Comparison of ENCODE assay signal across 13 cellular contexts in genomic region chr7:73769481-73770001, GRCh38. TPM values are rescaled to one million over a fixed set of nuclear protein-coding genes. Genes with fewer than 3 reads are reported as not detected.
DNase-seq lines count a peak whose midpoint lies in the region; ATAC-seq, FAIRE-seq and TF ChIP-seq lines count a peak whose summit lies in the region.
"Had no signal": no experiment of that assay in that cellular context is flagged by ENCODE, and none has a peak within 500 bp of the region (broad histone marks: within the 10 kb centered on the region; RNA-seq: fewer than 3 reads in every experiment).

No MANE protein-coding gene starts in this region.

- peaks cover 33% of the 10 kb centered on the region for H3K4me1 ChIP-seq in HepG2 (ENCODE audit: insufficient read depth, low read length)

- H3K27me3 Mint-ChIP-seq in stimulated activated memory B cell treated with anti-CD40 and anti-IgM and Interleukin-4, amounts not matched to agents 10 μg/mL and 1 μg/mL and 100 μg/mL, for 72 hours = peaks cover 76% of the 10 kb centered on the region
- H3K27me3 Mint-ChIP-seq in activated T-helper 2 cell treated with anti-CD3 and anti-CD28 coated beads, Interferon-gamma antibody, Interleukin-2, Interleukin-4, amounts not matched to agents 10 μg/mL and 5 μg/mL and 100 μg/mL, durations not matched to agents 14 hours and 24 hours and 36 hours (ENCODE audit: low read depth) = peaks cover 27% of the 10 kb centered on the region

- peaks cover 0 to 2% of the 10 kb centered on the region in 2 experiments; a peak in 2 of 5 replicates for H3K27me3 ChIP-seq in HepG2 (ENCODE audit: control insufficient read depth in 1 of 2, insufficient read depth in 2 of 2, low read length in 2 of 2)

- no peak overlapping the region for H3K27ac ChIP-seq in HepG2 (ENCODE audit: extremely low read length, insufficient read depth, low read length)
- H3K27ac ChIP-seq: epithelial cell of prostate had no signal

- TF ChIP-seq EP300 in HepG2 (IDR thresholded peaks at IDR 0.05; ENCODE audit: low read depth in 2 of 2, low read length in 2 of 2) (no peak), HepG2 (CRISPR knock-in tag; IDR thresholded peaks at IDR 0.05; ENCODE audit: borderline replicate concordance) (no peak)

- no peaks in the 10 kb centered on the region for H3K36me3 Mint-ChIP-seq in stimulated activated memory B cell treated with anti-CD40 and anti-IgM and Interleukin-4, amounts not matched to agents 10 μg/mL and 1 μg/mL and 100 μg/mL, for 72 hours
- no peaks in the 10 kb centered on the region for H3K36me3 Mint-ChIP-seq in activated T-helper 2 cell treated with anti-CD3 and anti-CD28 coated beads, Interferon-gamma antibody, Interleukin-2, Interleukin-4, amounts not matched to agents 10 μg/mL and 5 μg/mL and 100 μg/mL, durations not matched to agents 14 hours and 24 hours and 36 hours (ENCODE audit: low read depth)

- no peak for ATAC-seq in HepG2
- no peak for ATAC-seq in stimulated activated memory B cell treated with anti-CD40 and anti-IgM and Interleukin-4, amounts not matched to agents 10 μg/mL and 1 μg/mL and 100 μg/mL, for 72 hours
- no peak for ATAC-seq in HG03460 (IDR thresholded peaks at IDR 0.05; ENCODE audit: unreplicated experiment)

- H3K4me2 ChIP-seq in HepG2 (ENCODE audit: low read depth, low read length) = peak overlapping the region; percentile 70; the same call in 1 of the 2 replicates

- TF ChIP-seq CTCF in HepG2 (CRISPR knock-in tag; IDR thresholded peaks at IDR 0.05) = no peak

- 85% methylated on average over 12 of the region's 49 CpGs for WGBS in HepG2 (ENCODE audit: low lambda C conversion rate)

- H2AFZ ChIP-seq in HepG2 (ENCODE audit: low read length) = no peak overlapping the region

- H3K9me3 ChIP-seq in HepG2 (ENCODE audit: low read length) = no peaks in the 10 kb centered on the region

- H3K79me2 ChIP-seq in HepG2 (ENCODE audit: insufficient read depth, low read length) = no peaks in the 10 kb centered on the region

- no peak for FAIRE-seq in HepG2 (lab: Jason Lieb, UNC)
- FAIRE-seq: A204.1, TTC549 had no signal

- TF ChIP-seq RAD21 in HepG2 (CRISPR knock-in tag; IDR thresholded peaks at IDR 0.05) = no peak

- peak in 2 of 3 experiments; percentile 61 to 92 for DNase-seq in NCI-H1417 (lab: John Stamatoyannopoulos, UW)
- DNase-seq in NCI-H1417 treated with DMSO at 0.1 percent for 48 hours (lab: John Stamatoyannopoulos, UW) = no peak
- peak; percentile 7 for DNase-seq in astrocyte of the hippocampus (ENCODE audit: low read depth, low spot score)
- no peak for DNase-seq in HepG2 (ENCODE audit: low spot score)
- DNase-seq in NK-92 (lab: John Stamatoyannopoulos, UW; ENCODE audit: unreplicated experiment) = no peak
- DNase-seq in activated T-helper 2 cell treated with anti-CD3 and anti-CD28 coated beads, Interferon-gamma antibody, Interleukin-2, Interleukin-4, amounts not matched to agents 10 μg/mL and 5 μg/mL and 100 μg/mL, durations not matched to agents 14 hours and 24 hours and 36 hours (ENCODE audit: low spot score) = no peak
- DNase-seq: stimulated activated CD4-positive, alpha-beta T cell treated with anti-CD3 and anti-CD28 coated beads, Interleukin-2, amount 100 ng/mL, for 48 hours had no signal

- POLR2A ChIA-PET in HepG2 (lab: Yijun Ruan, JAX) = interaction anchor here (1.1 kb wide), 1 partner anchor 73 kb away, joined by 3 read pairs; the partner anchor contains the start of gene METTL27

- in situ Hi-C loops in HepG2 (cut with HindIII; ENCODE audit: extremely low pct_ligation_motif_present, low pct_unique_long_range_greater_than_20kb) = no loop called here

- TF ChIP-seq POLR2A in HepG2 (IDR thresholded peaks at IDR 0.05; ENCODE audit: insufficient read depth in 1 of 2, low read depth in 2 of 2, low read length in 2 of 2) = no peak

- peak overlapping the region; percentile 68 for H3K4me3 Mint-ChIP-seq in stimulated activated memory B cell treated with anti-CD40 and anti-IgM and Interleukin-4, amounts not matched to agents 10 μg/mL and 1 μg/mL and 100 μg/mL, for 72 hours
- no peak overlapping the region for H3K4me3 Mint-ChIP-seq in activated T-helper 2 cell treated with anti-CD3 and anti-CD28 coated beads, Interferon-gamma antibody, Interleukin-2, Interleukin-4, amounts not matched to agents 10 μg/mL and 5 μg/mL and 100 μg/mL, durations not matched to agents 14 hours and 24 hours and 36 hours (ENCODE audit: low read depth)

- peak overlapping the region; percentile 15; the same call in 1 of the 2 replicates for H3K9ac ChIP-seq in HepG2 (ENCODE audit: insufficient read depth, low read depth, low read length)

- CTCF ChIA-PET in HepG2 (lab: Yijun Ruan, JAX; ENCODE audit: low intra/inter-chr PET ratio, low total read pairs) = no interaction called here

- no peaks in the 10 kb centered on the region for H4K20me1 ChIP-seq in HepG2 (ENCODE audit: insufficient read depth, low read length)

- H3K36me3 ChIP-seq in HepG2 (replicated peaks in 1 of 2; ENCODE audit: control insufficient read depth in 1 of 2, insufficient read depth in 2 of 2, low read length in 2 of 2) = no peaks in the 10 kb centered on the region

- no peak overlapping the region for H3K27ac Mint-ChIP-seq in stimulated activated memory B cell treated with anti-CD40 and anti-IgM and Interleukin-4, amounts not matched to agents 10 μg/mL and 1 μg/mL and 100 μg/mL, for 72 hours
- no peak overlapping the region for H3K27ac Mint-ChIP-seq in activated T-helper 2 cell treated with anti-CD3 and anti-CD28 coated beads, Interferon-gamma antibody, Interleukin-2, Interleukin-4, amounts not matched to agents 10 μg/mL and 5 μg/mL and 100 μg/mL, durations not matched to agents 14 hours and 24 hours and 36 hours

- no TSS peak for BruUV-seq in HepG2 (replicated peaks; lab: Mats Ljungman, UMichigan)

- H3K9me3 Mint-ChIP-seq in stimulated activated memory B cell treated with anti-CD40 and anti-IgM and Interleukin-4, amounts not matched to agents 10 μg/mL and 1 μg/mL and 100 μg/mL, for 72 hours = peaks cover 4% of the 10 kb centered on the region
- H3K9me3 Mint-ChIP-seq in activated T-helper 2 cell treated with anti-CD3 and anti-CD28 coated beads, Interferon-gamma antibody, Interleukin-2, Interleukin-4, amounts not matched to agents 10 μg/mL and 5 μg/mL and 100 μg/mL, durations not matched to agents 14 hours and 24 hours and 36 hours = no peaks in the 10 kb centered on the region

- intact Hi-C loops in HepG2 (cut with micrococcal nuclease; ENCODE audit: unreplicated experiment) = no loop called here
- intact Hi-C loops in activated T-helper 2 cell treated with anti-CD3 and anti-CD28 coated beads, Interferon-gamma antibody, Interleukin-2, Interleukin-4, amounts not matched to agents 10 μg/mL and 5 μg/mL and 100 μg/mL, durations not matched to agents 14 hours and 24 hours and 36 hours (cut with micrococcal nuclease) = no loop called here

- peak overlapping the region in 2 of 3 experiments; percentile 28 to 64; a peak in 2 of 6 replicates for H3K4me3 ChIP-seq in HepG2 (replicated peaks in 1 of 3; ENCODE audit: insufficient read depth in 1 of 3, low read depth in 2 of 3, low read length in 3 of 3)

- peaks cover 22% of the 10 kb centered on the region for H3K4me1 Mint-ChIP-seq in stimulated activated memory B cell treated with anti-CD40 and anti-IgM and Interleukin-4, amounts not matched to agents 10 μg/mL and 1 μg/mL and 100 μg/mL, for 72 hours
- H3K4me1 Mint-ChIP-seq in activated T-helper 2 cell treated with anti-CD3 and anti-CD28 coated beads, Interferon-gamma antibody, Interleukin-2, Interleukin-4, amounts not matched to agents 10 μg/mL and 5 μg/mL and 100 μg/mL, durations not matched to agents 14 hours and 24 hours and 36 hours (ENCODE audit: low read depth) = no peaks in the 10 kb centered on the region

RNA-seq across cellular contexts. Expression of gene CLDN3, which starts 0.5 kb away (rescaled TPM):
- total RNA-seq in HepG2 (2016; rRNA removed; fragmentation: Illumina TruSeq; extraction: Trizol) = 0.31 TPM in 1 of 2 replicates, not detected in the other
- total RNA-seq in HepG2 (2016; cell fraction: cytosol; rRNA removed; fragmentation: Illumina TruSeq; extraction: Trizol; ENCODE audit: low read depth) = 0.40 TPM in 1 of 2 replicates, not detected in the other
- 0.32 TPM in 1 of 2 replicates, not detected in the other for total RNA-seq in HepG2 (2016; cell fraction: insoluble cytoplasmic fraction; rRNA removed; fragmentation: Illumina TruSeq; extraction: Trizol)
- total RNA-seq in HepG2 (2016; cell fraction: membrane; rRNA removed; fragmentation: Illumina TruSeq; extraction: Trizol) = 0.19 TPM in 1 of 2 replicates, not detected in the other
- 0.40 and 0.50 TPM in 2 replicates for total RNA-seq in HepG2 (2016; cell fraction: nucleus; rRNA removed; fragmentation: Illumina TruSeq; extraction: Trizol)
- 0.51 and 0.59 TPM in 2 replicates for polyA plus RNA-seq in HepG2 (2011; rRNA removed)
- polyA plus RNA-seq in HepG2 (2011; cell fraction: cytosol; rRNA removed) = 0.59 and 1.2 TPM in 2 replicates
- polyA plus RNA-seq in HepG2 (2011; cell fraction: nucleus; rRNA removed) = 0.71 and 1.2 TPM in 2 replicates
- 1.0 and 1.2 TPM in 2 replicates for polyA plus RNA-seq in HepG2 (2012)
- 0.24 and 0.34 TPM in 2 replicates for polyA plus RNA-seq in HepG2 (2016; cell fraction: cytosol; fragmentation: Illumina TruSeq; extraction: Trizol; ENCODE audit: low read depth)
- 0.24 and 0.32 TPM in 2 replicates for polyA plus RNA-seq in HepG2 (2016; cell fraction: insoluble cytoplasmic fraction; fragmentation: Illumina TruSeq; extraction: Trizol; ENCODE audit: low read depth)
- 0.38 and 0.39 TPM in 2 replicates for polyA plus RNA-seq in HepG2 (2016; cell fraction: membrane; fragmentation: Illumina TruSeq; extraction: Trizol; ENCODE audit: low read depth)
- 0.49 and 1.4 TPM in 2 replicates for polyA plus RNA-seq in HepG2 (2016; cell fraction: nucleus; fragmentation: Illumina TruSeq; extraction: Trizol; ENCODE audit: insufficient read depth, low read depth)
- 0.26 and 0.98 TPM in 2 replicates for polyA minus RNA-seq in HepG2 (2011; rRNA and poly(A)+ RNA removed; ENCODE audit: low replicate concordance)
- 0.49 and 1.1 TPM in 2 replicates for polyA minus RNA-seq in HepG2 (2011; cell fraction: cytosol; rRNA and poly(A)+ RNA removed)
- not detected in 2 replicates for polyA minus RNA-seq in HepG2 (2011; cell fraction: nucleus; rRNA and poly(A)+ RNA removed)
- total RNA-seq in activated T-helper 2 cell treated with anti-CD3 and anti-CD28 coated beads, Interferon-gamma antibody, Interleukin-2, Interleukin-4, amounts not matched to agents 10 μg/mL and 5 μg/mL and 100 μg/mL, durations not matched to agents 14 hours and 24 hours and 36 hours = not detected in 2 replicates
- total RNA-seq: LHCN-M2 had no signal

RNA-seq across cellular contexts. Expression of gene ABHD11, which starts 30.9 kb away (rescaled TPM):
- 6.4 and 7.0 TPM in 2 replicates for total RNA-seq in HepG2 (2016; rRNA removed; fragmentation: Illumina TruSeq; extraction: Trizol)
- total RNA-seq in HepG2 (2016; cell fraction: cytosol; rRNA removed; fragmentation: Illumina TruSeq; extraction: Trizol; ENCODE audit: low read depth) = 2.5 and 2.8 TPM in 2 replicates
- 6.2 and 6.4 TPM in 2 replicates for total RNA-seq in HepG2 (2016; cell fraction: insoluble cytoplasmic fraction; rRNA removed; fragmentation: Illumina TruSeq; extraction: Trizol)
- total RNA-seq in HepG2 (2016; cell fraction: membrane; rRNA removed; fragmentation: Illumina TruSeq; extraction: Trizol) = 3.3 and 3.6 TPM in 2 replicates
- total RNA-seq in HepG2 (2016; cell fraction: nucleus; rRNA removed; fragmentation: Illumina TruSeq; extraction: Trizol) = 4.1 and 4.7 TPM in 2 replicates
- 7.1 and 8.1 TPM in 2 replicates for polyA plus RNA-seq in HepG2 (2011; rRNA removed)
- polyA plus RNA-seq in HepG2 (2011; cell fraction: cytosol; rRNA removed) = 3.7 and 7.1 TPM in 2 replicates
- 10.5 and 11.1 TPM in 2 replicates for polyA plus RNA-seq in HepG2 (2011; cell fraction: nucleus; rRNA removed)
- 2.0 and 3.1 TPM in 2 replicates for polyA plus RNA-seq in HepG2 (2012)
- polyA plus RNA-seq in HepG2 (2016; cell fraction: cytosol; fragmentation: Illumina TruSeq; extraction: Trizol; ENCODE audit: low read depth) = 1.7 and 1.9 TPM in 2 replicates
- polyA plus RNA-seq in HepG2 (2016; cell fraction: insoluble cytoplasmic fraction; fragmentation: Illumina TruSeq; extraction: Trizol; ENCODE audit: low read depth) = 7.3 and 7.9 TPM in 2 replicates
- polyA plus RNA-seq in HepG2 (2016; cell fraction: membrane; fragmentation: Illumina TruSeq; extraction: Trizol; ENCODE audit: low read depth) = 1.8 and 2.3 TPM in 2 replicates
- polyA plus RNA-seq in HepG2 (2016; cell fraction: nucleus; fragmentation: Illumina TruSeq; extraction: Trizol; ENCODE audit: insufficient read depth, low read depth) = 8.1 and 14.0 TPM in 2 replicates
- polyA minus RNA-seq in HepG2 (2011; rRNA and poly(A)+ RNA removed; ENCODE audit: low replicate concordance) = 8.6 and 26.6 TPM in 2 replicates
- polyA minus RNA-seq in HepG2 (2011; cell fraction: cytosol; rRNA and poly(A)+ RNA removed) = 0.89 and 2.6 TPM in 2 replicates
- 6.2 and 11.3 TPM in 2 replicates for polyA minus RNA-seq in HepG2 (2011; cell fraction: nucleus; rRNA and poly(A)+ RNA removed)
- total RNA-seq in activated T-helper 2 cell treated with anti-CD3 and anti-CD28 coated beads, Interferon-gamma antibody, Interleukin-2, Interleukin-4, amounts not matched to agents 10 μg/mL and 5 μg/mL and 100 μg/mL, durations not matched to agents 14 hours and 24 hours and 36 hours = 17.3 and 18.2 TPM in 2 replicates

RNA-seq across cellular contexts. Expression of gene STX1A, which starts 50.1 kb away (rescaled TPM):
- total RNA-seq in HepG2 (2016; rRNA removed; fragmentation: Illumina TruSeq; extraction: Trizol) = 2.9 and 6.1 TPM in 2 replicates
- total RNA-seq in HepG2 (2016; cell fraction: cytosol; rRNA removed; fragmentation: Illumina TruSeq; extraction: Trizol; ENCODE audit: low read depth) = 1.3 and 1.8 TPM in 2 replicates
- total RNA-seq in HepG2 (2016; cell fraction: insoluble cytoplasmic fraction; rRNA removed; fragmentation: Illumina TruSeq; extraction: Trizol) = 3.3 and 5.7 TPM in 2 replicates
- 2.4 and 4.1 TPM in 2 replicates for total RNA-seq in HepG2 (2016; cell fraction: membrane; rRNA removed; fragmentation: Illumina TruSeq; extraction: Trizol)
- 6.6 and 10.3 TPM in 2 replicates for total RNA-seq in HepG2 (2016; cell fraction: nucleus; rRNA removed; fragmentation: Illumina TruSeq; extraction: Trizol)
- 12.2 and 14.8 TPM in 2 replicates for polyA plus RNA-seq in HepG2 (2011; rRNA removed)
- polyA plus RNA-seq in HepG2 (2011; cell fraction: cytosol; rRNA removed) = 5.3 and 6.0 TPM in 2 replicates
- 75.2 and 75.4 TPM in 2 replicates for polyA plus RNA-seq in HepG2 (2011; cell fraction: nucleus; rRNA removed)
- polyA plus RNA-seq in HepG2 (2012) = 8.5 and 18.8 TPM in 2 replicates
- polyA plus RNA-seq in HepG2 (2016; cell fraction: cytosol; fragmentation: Illumina TruSeq; extraction: Trizol; ENCODE audit: low read depth) = 0.94 and 1.4 TPM in 2 replicates
- polyA plus RNA-seq in HepG2 (2016; cell fraction: insoluble cytoplasmic fraction; fragmentation: Illumina TruSeq; extraction: Trizol; ENCODE audit: low read depth) = 3.1 and 4.5 TPM in 2 replicates
- polyA plus RNA-seq in HepG2 (2016; cell fraction: membrane; fragmentation: Illumina TruSeq; extraction: Trizol; ENCODE audit: low read depth) = 2.3 and 2.5 TPM in 2 replicates
- polyA plus RNA-seq in HepG2 (2016; cell fraction: nucleus; fragmentation: Illumina TruSeq; extraction: Trizol; ENCODE audit: insufficient read depth, low read depth) = 26.8 and 37.4 TPM in 2 replicates
- polyA minus RNA-seq in HepG2 (2011; rRNA and poly(A)+ RNA removed; ENCODE audit: low replicate concordance) = 5.2 and 10.7 TPM in 2 replicates
- polyA minus RNA-seq in HepG2 (2011; cell fraction: cytosol; rRNA and poly(A)+ RNA removed) = 1.7 and 3.1 TPM in 2 replicates
- polyA minus RNA-seq in HepG2 (2011; cell fraction: nucleus; rRNA and poly(A)+ RNA removed) = 12.8 and 13.4 TPM in 2 replicates
- total RNA-seq in activated T-helper 2 cell treated with anti-CD3 and anti-CD28 coated beads, Interferon-gamma antibody, Interleukin-2, Interleukin-4, amounts not matched to agents 10 μg/mL and 5 μg/mL and 100 μg/mL, durations not matched to agents 14 hours and 24 hours and 36 hours = 17.2 and 17.6 TPM in 2 replicates

Comparison
In these comparisons a context has a peak if more than half of its experiments do, and no peak if none do; other contexts are left out.
1. DNase-seq: peak in NCI-H1417 (2 of 3) and astrocyte of the hippocampus (single experiment); none in NCI-H1417 treated with DMSO at 0.1 percent for 48 hours (single experiment), HepG2 (single experiment), NK-92 (single experiment) and activated T-helper 2 cell treated with anti-CD3 and anti-CD28 coated beads, Interferon-gamma antibody, Interleukin-2, Interleukin-4, amounts not matched to agents 10 μg/mL and 5 μg/mL and 100 μg/mL, durations not matched to agents 14 hours and 24 hours and 36 hours (single experiment).